24 cellular contexts compared by ENCODE assay signal in genomic region chr6:148416309-148416965, GRCh38.
A peak's percentile ranks its signal among the peaks of the same experiment; 100 is the strongest.
DNase-seq lines count a peak whose midpoint lies in the region; ATAC-seq, FAIRE-seq and TF ChIP-seq lines count a peak whose summit lies in the region.
"Had no signal": no experiment of that assay in that cellular context is flagged by ENCODE, and none has a peak within 500 bp of the region (broad histone marks: within the 10 kb centered on the region; RNA-seq: fewer than 3 reads in every experiment).

No MANE protein-coding gene starts in this region.

- peaks cover 61% of the 10 kb centered on the region for H3K4me1 Mint-ChIP-seq in nephron
- H3K4me1 Mint-ChIP-seq: activated naive CD8-positive, alpha-beta T cell treated with anti-CD3 and anti-CD28 coated beads, Interleukin-2, amount 10 ng/mL, durations not matched to agents 7 days and 5 days had no signal

- no peak overlapping the region for H2AFZ ChIP-seq in H1 (ENCODE audit: low read length)

- H3K27ac Mint-ChIP-seq in nephron = peak overlapping the region; percentile 75 to 82 (median 75)
- H3K27ac Mint-ChIP-seq: activated CD4-positive, alpha-beta memory T cell treated with anti-CD3 and anti-CD28 coated beads for 36 hours; activated naive CD8-positive, alpha-beta T cell treated with anti-CD3 and anti-CD28 coated beads, Interleukin-2, amount 10 ng/mL, durations not matched to agents 7 days and 5 days; CD8-positive, alpha-beta T cell had no signal

- peaks cover 0 to 10% (median 3%) of the 10 kb centered on the region in 4 experiments; a peak in 3 of 7 replicates for H3K4me1 ChIP-seq in H1 (replicated peaks in 1 of 4; ENCODE audit: control insufficient read depth in 3 of 4, insufficient read depth in 4 of 4, low read length in 3 of 4)

- H3K4ac ChIP-seq in H1 (replicated peaks; ENCODE audit: insufficient read length, low read depth, low read length) = no peak overlapping the region

- no peak overlapping the region for H2BK20ac ChIP-seq in H1 (ENCODE audit: low read length)

- CTCF ChIA-PET in H1 (lab: Charles Lee; ENCODE audit: partially characterized antibody) = interaction anchor here (0.5 to 1.0 kb wide), 3 partner anchors 11 to 240 kb away, joined by 3 read pairs; no protein-coding TSS in a partner anchor

- no peak overlapping the region for H3K14ac ChIP-seq in H1 (ENCODE audit: insufficient read length)

- no peak overlapping the region for H3K4me2 ChIP-seq in H1 (ENCODE audit: insufficient read depth in 1 of 2, low read depth in 2 of 2, low read length in 2 of 2)

- H3K23ac ChIP-seq in H1 (ENCODE audit: insufficient read length) = no peak overlapping the region

- POLR2A ChIA-PET in H1 (lab: Charles Lee; ENCODE audit: partially characterized antibody) = interaction anchor here (0.9 kb wide), 1 partner anchor 11 kb away, joined by 3 read pairs; no protein-coding TSS in a partner anchor

- H3K9me3 ChIP-seq in H1 (ENCODE audit: insufficient read depth in 2 of 2, low read depth in 1 of 2, low read length in 1 of 2) = no peaks in the 10 kb centered on the region
- H3K9me3 ChIP-seq: spleen, tibial artery had no signal

- H2BK5ac ChIP-seq in H1 (ENCODE audit: low read depth, low read length) = no peak overlapping the region

- in situ Hi-C loops in KBM-7 (cut with MboI; ENCODE audit: low pct_unique_long_range_greater_than_20kb, low sequenced_read_pairs) = no loop called here

- H3K79me1 ChIP-seq in H1 (ENCODE audit: low read depth, low read length) = no peaks in the 10 kb centered on the region; the same call in 1 of the 2 replicates

- H4K20me1 ChIP-seq in H1 (replicated peaks in 1 of 2; ENCODE audit: control insufficient read depth in 1 of 2, insufficient read depth in 2 of 2, low read length in 2 of 2) = peaks cover 0 to 3% of the 10 kb centered on the region in 2 experiments

- H3K9ac ChIP-seq in H1 (replicated peaks in 1 of 4; ENCODE audit: extremely low read depth in 1 of 4, low read depth in 3 of 4, low read length in 3 of 4) = no peak overlapping the region

- H3K27me3 Mint-ChIP-seq in nephron (ENCODE audit: low read depth) = no peaks in the 10 kb centered on the region

- TF ChIP-seq EP300 in H1 (IDR thresholded peaks at IDR 0.05; ENCODE audit: borderline replicate concordance in 1 of 2, low read depth in 2 of 2, low read length in 2 of 2) = no peak

- no peak overlapping the region for H3K27ac ChIP-seq in H1 (ENCODE audit: low read depth, low read length)
- H3K27ac ChIP-seq: 22Rv1, spleen had no signal

- no peak overlapping the region for H3K56ac ChIP-seq in H1 (replicated peaks; ENCODE audit: insufficient read length, low read depth, low read length)

- H4K91ac ChIP-seq in H1 (replicated peaks; ENCODE audit: insufficient read length, low read length) = no peak overlapping the region

- H3K18ac ChIP-seq in H1 (ENCODE audit: extremely low read depth, low read length) = no peak overlapping the region

- H2BK12ac ChIP-seq in H1 (ENCODE audit: low read depth, low read length) = no peak overlapping the region

- H3K27me3 ChIP-seq in H1 (replicated peaks in 1 of 4; ENCODE audit: control insufficient read depth in 3 of 4, extremely low read depth in 1 of 4, insufficient read depth in 3 of 4, low read length in 3 of 4) = no peaks in the 10 kb centered on the region
- H3K27me3 ChIP-seq: spleen, tibial artery had no signal

- FAIRE-seq in H1 (lab: Jason Lieb, UNC) = no peak
- FAIRE-seq: colon, K562 had no signal

- H4K5ac ChIP-seq in H1 (ENCODE audit: insufficient read length, low read depth, low read length) = no peak overlapping the region

- no peak overlapping the region for H3K4me3 ChIP-seq in H1 (ENCODE audit: extremely low read depth in 1 of 4, insufficient read depth in 2 of 4, low read depth in 3 of 4, low read length in 4 of 4)
- H3K4me3 ChIP-seq: K562, spleen, tibial artery had no signal

- no peak overlapping the region for H2BK120ac ChIP-seq in H1 (replicated peaks; ENCODE audit: low read depth, low read length)

- no peak overlapping the region for H2AK5ac ChIP-seq in H1 (ENCODE audit: low read depth, low read length)

- H2BK15ac ChIP-seq in H1 (ENCODE audit: low read length) = no peak overlapping the region

- peaks cover 0 to 8% of the 10 kb centered on the region in 2 experiments; a peak in 1 of 4 replicates for H3K79me2 ChIP-seq in H1 (ENCODE audit: control insufficient read depth in 1 of 2, insufficient read depth in 2 of 2, low read length in 2 of 2)

- H4K8ac ChIP-seq in H1 (ENCODE audit: extremely low read depth, insufficient read depth, low read length) = peak overlapping the region; percentile 14

- H3K36me3 ChIP-seq in H1 (ENCODE audit: control insufficient read depth in 2 of 4, insufficient read depth in 4 of 4, low read length in 3 of 4) = no peaks in the 10 kb centered on the region
- H3K36me3 ChIP-seq: spleen, tibial artery had no signal

- H3K9me3 Mint-ChIP-seq in nephron = no peaks in the 10 kb centered on the region
- H3K9me3 Mint-ChIP-seq: activated CD4-positive, alpha-beta memory T cell treated with anti-CD3 and anti-CD28 coated beads for 36 hours; activated naive CD8-positive, alpha-beta T cell treated with anti-CD3 and anti-CD28 coated beads, Interleukin-2, amount 10 ng/mL, durations not matched to agents 7 days and 5 days; CD8-positive, alpha-beta T cell had no signal

- DNase-seq in DMS 273 (lab: John Stamatoyannopoulos, UW; ENCODE audit: unreplicated experiment) = peak; percentile 50
- no peak for DNase-seq in DMS 273 treated with DMSO at 0.1 percent for 48 hours (lab: John Stamatoyannopoulos, UW)
- peak; percentile 96 to 99 for DNase-seq in NCI-H524 (lab: John Stamatoyannopoulos, UW)
- DNase-seq in H1 (ENCODE audit: low read depth in 1 of 2, low spot score in 2 of 2) = no peak
- no peak for DNase-seq in KBM-7
- no peak for DNase-seq in medulla oblongata (ENCODE audit: extremely low spot score)
- DNase-seq: activated CD4-positive, alpha-beta memory T cell treated with anti-CD3 and anti-CD28 coated beads for 36 hours; activated effector memory CD4-positive, alpha-beta T cell treated with Interleukin-2 at 50 U/mL for 16 hours; activated naive CD8-positive, alpha-beta T cell treated with anti-CD3 and anti-CD28 coated beads, Interleukin-2, amount 10 ng/mL, durations not matched to agents 7 days and 5 days; CD8-positive, alpha-beta T cell; HCEC 1CT; MM.1S; NCI-H1930; NCI-H446; spleen; stimulated activated CD4-positive, alpha-beta T cell treated with anti-CD3 and anti-CD28 coated beads, Interleukin-4, amount 100 ng/mL, for 24 hours; stimulated activated naive CD8-positive, alpha-beta T cell treated with anti-CD3 and anti-CD28 coated beads, Interleukin-15, Interleukin-2, amounts not matched to agents 100 U/mL and 50 U/mL, for 24 hours; SW 1271; tibial artery had no signal

- ATAC-seq in SK-N-SH treated with all-trans-retinoic acid at 6 μM for 48 hours = no peak
- ATAC-seq: CD8-positive, alpha-beta T cell; K562; stimulated activated naive CD8-positive, alpha-beta T cell treated with anti-CD3 and anti-CD28 coated beads, Interleukin-15, Interleukin-2, amounts not matched to agents 100 U/mL and 50 U/mL, for 24 hours had no signal

- no peak for TF ChIP-seq CTCF in H1 (IDR thresholded peaks at IDR 0.05; ENCODE audit: control extremely low read depth in 1 of 3, insufficient read depth in 1 of 3, low read depth in 1 of 3, low read length in 3 of 3)
- TF ChIP-seq CTCF in nephron (IDR thresholded peaks at IDR 0.05; ENCODE audit: unreplicated experiment in 3 of 3) = no peak

- peak overlapping the region in 1 of 3 experiments; percentile 46 for H3K4me3 Mint-ChIP-seq in nephron
- H3K4me3 Mint-ChIP-seq: activated CD4-positive, alpha-beta memory T cell treated with anti-CD3 and anti-CD28 coated beads for 36 hours; activated naive CD8-positive, alpha-beta T cell treated with anti-CD3 and anti-CD28 coated beads, Interleukin-2, amount 10 ng/mL, durations not matched to agents 7 days and 5 days; CD8-positive, alpha-beta T cell had no signal

- WGBS in H1 (ENCODE audit: extremely low coverage in 1 of 2, insufficient coverage in 1 of 2, insufficient read length in 1 of 2, insufficient replicate concordance in 2 of 2, low coverage in 1 of 2, low lambda C conversion rate in 2 of 2, missing lambda C conversion rate in 1 of 2), 2 experiments = 83% methylated on average over 7 of the region's 7 CpGs; no CpG with 5 or more reads in 1 of the 2 experiments

- TF ChIP-seq RAD21 in H1 (IDR thresholded peaks at IDR 0.05 in 1 of 2, conservative IDR thresholded peaks at IDR 0.05 in 1 of 2; ENCODE audit: low read depth in 2 of 2, low read length in 2 of 2) = no peak

- TF ChIP-seq POLR2A in H1 (IDR thresholded peaks at IDR 0.05; ENCODE audit: control extremely low read depth in 1 of 2, low read depth in 2 of 2, low read length in 2 of 2) = no peak

- peaks cover 1% of the 10 kb centered on the region; the same call in 1 of the 2 replicates for H3K23me2 ChIP-seq in H1 (ENCODE audit: low read depth, low read length)

- H3K36me3 Mint-ChIP-seq in nephron (ENCODE audit: low read depth) = no peaks in the 10 kb centered on the region
- H3K36me3 Mint-ChIP-seq: activated CD4-positive, alpha-beta memory T cell treated with anti-CD3 and anti-CD28 coated beads for 36 hours; activated naive CD8-positive, alpha-beta T cell treated with anti-CD3 and anti-CD28 coated beads, Interleukin-2, amount 10 ng/mL, durations not matched to agents 7 days and 5 days; CD8-positive, alpha-beta T cell had no signal

TF ChIP-seq in H1, 55 proteins besides CTCF, POLR2A, EP300 and RAD21 (continues in another document):
- TF ChIP-seq JUND (IDR thresholded peaks at IDR 0.05; ENCODE audit: low read length) (no peak), RBBP5 (IDR thresholded peaks at IDR 0.05; ENCODE audit: borderline replicate concordance, low read depth, low read length) (no peak), CBX8 (IDR thresholded peaks at IDR 0.05; ENCODE audit: borderline replicate concordance, low read depth, low read length) (no peak), GTF2F1 (IDR thresholded peaks at IDR 0.05; ENCODE audit: borderline replicate concordance, low read depth, low read length) (no peak), BCL11A (IDR thresholded peaks at IDR 0.05; ENCODE audit: low read depth in 2 of 2, low read length in 2 of 2) (no peak), HDAC2 (IDR thresholded peaks at IDR 0.05; ENCODE audit: borderline replicate concordance in 1 of 2, low read depth in 2 of 2, low read length in 2 of 2) (no peak), BACH1 (IDR thresholded peaks at IDR 0.05; ENCODE audit: low read length) (no peak)

TF ChIP-seq in SK-N-SH treated with all-trans-retinoic acid at 6 μM for 48 hours, 23 proteins besides CTCF, POLR2A, EP300 and RAD21 (continues in another document):
- no peak for TF ChIP-seq CREB5 (CRISPR knock-in tag; IDR thresholded peaks at IDR 0.05; ENCODE audit: low read depth)
- no peak for TF ChIP-seq ISL1 (CRISPR knock-in tag; IDR thresholded peaks at IDR 0.05)

Comparison
In these comparisons a context has a peak if more than half of its experiments do, and no peak if none do; other contexts are left out.
1. DNase-seq: peak in DMS 273 (single experiment) and NCI-H524 (2 of 2); none in DMS 273 treated with DMSO at 0.1 percent for 48 hours (single experiment), H1 (0 of 2), KBM-7 (single experiment) and medulla oblongata (single experiment).